ENCODE assay signal across 1 cellular context in the genomic region with DNA sequence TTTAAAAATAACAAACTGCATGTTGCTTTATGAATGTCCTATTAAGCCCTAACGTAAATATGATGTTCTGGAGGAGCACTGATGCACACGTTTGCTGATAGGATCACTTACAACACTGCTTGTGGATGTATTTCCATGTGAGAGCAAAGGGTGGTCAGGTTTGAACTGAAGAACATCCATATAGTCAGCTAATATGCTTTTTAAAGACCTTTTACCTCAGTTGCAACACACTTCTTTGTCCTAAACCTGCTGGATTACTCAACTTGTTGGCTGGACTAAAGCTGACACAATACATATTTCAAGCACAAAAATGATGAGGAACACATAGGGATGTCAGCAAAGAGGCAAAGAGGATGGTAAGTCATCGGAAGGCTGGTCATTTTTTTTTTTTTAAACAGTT.
TF ChIP-seq lines count a peak whose summit lies in the region.

No MANE protein-coding gene starts in this region.

TF ChIP-seq in HepG2, 621 proteins besides CTCF, POLR2A, EP300 and RAD21 (continued from another document):
- TF ChIP-seq, protein P1, sequence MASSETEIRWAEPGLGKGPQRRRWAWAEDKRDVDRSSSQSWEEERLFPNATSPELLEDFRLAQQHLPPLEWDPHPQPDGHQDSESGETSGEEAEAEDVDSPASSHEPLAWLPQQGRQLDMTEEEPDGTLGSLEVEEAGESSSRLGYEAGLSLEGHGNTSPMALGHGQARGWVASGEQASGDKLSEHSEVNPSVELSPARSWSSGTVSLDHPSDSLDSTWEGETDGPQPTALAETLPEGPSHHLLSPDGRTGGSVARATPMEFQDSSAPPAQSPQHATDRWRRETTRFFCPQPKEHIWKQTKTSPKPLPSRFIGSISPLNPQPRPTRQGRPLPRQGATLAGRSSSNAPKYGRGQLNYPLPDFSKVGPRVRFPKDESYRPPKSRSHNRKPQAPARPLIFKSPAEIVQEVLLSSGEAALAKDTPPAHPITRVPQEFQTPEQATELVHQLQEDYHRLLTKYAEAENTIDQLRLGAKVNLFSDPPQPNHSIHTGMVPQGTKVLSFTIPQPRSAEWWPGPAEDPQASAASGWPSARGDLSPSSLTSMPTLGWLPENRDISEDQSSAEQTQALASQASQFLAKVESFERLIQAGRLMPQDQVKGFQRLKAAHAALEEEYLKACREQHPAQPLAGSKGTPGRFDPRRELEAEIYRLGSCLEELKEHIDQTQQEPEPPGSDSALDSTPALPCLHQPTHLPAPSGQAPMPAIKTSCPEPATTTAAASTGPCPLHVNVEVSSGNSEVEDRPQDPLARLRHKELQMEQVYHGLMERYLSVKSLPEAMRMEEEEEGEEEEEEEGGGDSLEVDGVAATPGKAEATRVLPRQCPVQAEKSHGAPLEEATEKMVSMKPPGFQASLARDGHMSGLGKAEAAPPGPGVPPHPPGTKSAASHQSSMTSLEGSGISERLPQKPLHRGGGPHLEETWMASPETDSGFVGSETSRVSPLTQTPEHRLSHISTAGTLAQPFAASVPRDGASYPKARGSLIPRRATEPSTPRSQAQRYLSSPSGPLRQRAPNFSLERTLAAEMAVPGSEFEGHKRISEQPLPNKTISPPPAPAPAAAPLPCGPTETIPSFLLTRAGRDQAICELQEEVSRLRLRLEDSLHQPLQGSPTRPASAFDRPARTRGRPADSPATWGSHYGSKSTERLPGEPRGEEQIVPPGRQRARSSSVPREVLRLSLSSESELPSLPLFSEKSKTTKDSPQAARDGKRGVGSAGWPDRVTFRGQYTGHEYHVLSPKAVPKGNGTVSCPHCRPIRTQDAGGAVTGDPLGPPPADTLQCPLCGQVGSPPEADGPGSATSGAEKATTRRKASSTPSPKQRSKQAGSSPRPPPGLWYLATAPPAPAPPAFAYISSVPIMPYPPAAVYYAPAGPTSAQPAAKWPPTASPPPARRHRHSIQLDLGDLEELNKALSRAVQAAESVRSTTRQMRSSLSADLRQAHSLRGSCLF (CRISPR knock-in tag; IDR thresholded peaks at IDR 0.05; ENCODE audit: borderline replicate concordance): no peak
TF ChIP-seq in HepG2: peak in this region for 11.
